ENCODE assay signal across 1 cellular context in genomic region chr5:140648132-140648432, GRCh38.
TF ChIP-seq lines count a peak whose summit lies in the region.

No MANE protein-coding gene starts in this region.

TF ChIP-seq in H1, 55 proteins besides CTCF, POLR2A, EP300 and RAD21:
- TF ChIP-seq CHD7 (IDR thresholded peaks at IDR 0.05; ENCODE audit: insufficient replicate concordance, low read length) (no peak), RBBP5 (IDR thresholded peaks at IDR 0.05; ENCODE audit: borderline replicate concordance, low read depth, low read length) (no peak), CEBPB (IDR thresholded peaks at IDR 0.05; ENCODE audit: low read depth, low read length) (no peak), MAFK (IDR thresholded peaks at IDR 0.05; ENCODE audit: low read depth, low read length) (no peak), CREB1 (IDR thresholded peaks at IDR 0.05) (no peak), EZH2 (IDR thresholded peaks at IDR 0.05; ENCODE audit: low read depth, low read length, severe bottlenecking) (no peak), SUZ12 (IDR thresholded peaks at IDR 0.05; ENCODE audit: low read length) (no peak), CHD1 (IDR thresholded peaks at IDR 0.05; ENCODE audit: low read depth, low read length) (no peak), FOSL1 (IDR thresholded peaks at IDR 0.05; ENCODE audit: insufficient read depth, low read depth, low read length) (no peak), SP4 (IDR thresholded peaks at IDR 0.05; ENCODE audit: low read length) (no peak), SP2 (IDR thresholded peaks at IDR 0.05; ENCODE audit: low read length) (no peak), ASH2L (IDR thresholded peaks at IDR 0.05; ENCODE audit: low read length) (no peak), TEAD4 (IDR thresholded peaks at IDR 0.05; ENCODE audit: low read depth, low read length) (no peak), PHF8 (conservative IDR thresholded peaks at IDR 0.05; ENCODE audit: low read depth, low read length) (no peak), JUN (IDR thresholded peaks at IDR 0.05; ENCODE audit: low read depth, low read length) (no peak), POU5F1 (IDR thresholded peaks at IDR 0.05; ENCODE audit: low read depth, low read length) (no peak)
